27 cellular contexts compared by ENCODE assay signal in the genomic region with DNA sequence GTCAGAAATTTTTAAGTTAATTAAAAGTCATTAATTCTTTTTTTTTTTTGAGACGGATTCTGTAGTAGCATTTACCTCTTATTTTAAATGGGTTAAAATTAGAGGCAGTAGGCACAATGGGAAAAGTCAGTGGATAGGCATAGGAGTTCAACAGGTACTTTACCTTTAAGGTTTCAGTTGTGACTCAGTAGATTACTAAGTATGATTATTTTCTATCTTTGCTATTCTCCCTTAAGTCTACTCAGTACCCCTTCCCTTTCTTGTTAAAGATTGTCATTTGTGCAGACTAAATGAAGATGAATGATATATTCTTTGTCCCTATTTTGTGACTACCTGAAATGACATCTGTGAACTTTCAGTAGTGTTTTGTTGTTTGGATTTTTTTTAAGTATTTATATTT. TPM values are rescaled to one million over a fixed set of nuclear protein-coding genes. Genes with fewer than 3 reads are reported as not detected.
DNase-seq lines count a peak whose midpoint lies in the region; ATAC-seq and FAIRE-seq lines count a peak whose summit lies in the region.
"Had no signal": no experiment of that assay in that cellular context is flagged by ENCODE, and none has a peak within 500 bp of the region (broad histone marks: within the 10 kb centered on the region; RNA-seq: fewer than 3 reads in every experiment).

No MANE protein-coding gene starts in this region.

- no peaks in the 10 kb centered on the region for H3K27me3 Mint-ChIP-seq in activated T-helper 17 cell treated with anti-CD3 and anti-CD28 coated beads, Interleukin-2, amount 50 U/mL, for 72 hours
- H3K27me3 Mint-ChIP-seq: CD4-positive, alpha-beta memory T cell; CD4-positive, CD25-positive, alpha-beta regulatory T cell; CD8-positive, alpha-beta memory T cell had no signal

- H3K27me3 ChIP-seq in small intestine (ENCODE audit: control insufficient read depth in 2 of 2, insufficient read depth in 2 of 2, low read length in 2 of 2) = no peaks in the 10 kb centered on the region
- H3K27me3 ChIP-seq: BE2C, BLaER1 had no signal

- H3K4me3 ChIP-seq in small intestine (ENCODE audit: low read depth in 1 of 2, low read length in 2 of 2) = no peak overlapping the region
- H3K4me3 ChIP-seq: BLaER1, GM12878 had no signal

- H3K36me3 ChIP-seq in small intestine (ENCODE audit: control insufficient read depth in 2 of 2, insufficient read depth in 2 of 2, low read length in 2 of 2) = peaks cover 0 to 6% of the 10 kb centered on the region in 2 donors
- H3K36me3 ChIP-seq: BE2C had no signal

- peaks cover 7% of the 10 kb centered on the region for H3K4me1 Mint-ChIP-seq in activated T-helper 17 cell treated with anti-CD3 and anti-CD28 coated beads, Interleukin-2, amount 50 U/mL, for 72 hours

- DNase-seq in activated CD4-positive, CD25-positive, alpha-beta regulatory T cell (lab: John Stamatoyannopoulos, UW) = no peak
- no peak for DNase-seq in small intestine
- no peak for DNase-seq in kidney tubule cell (ENCODE audit: low spot score)
- DNase-seq: ACHN; BE2C; C1 segment of cervical spinal cord; CD4-positive, alpha-beta memory T cell; CD4-positive, CD25-positive, alpha-beta regulatory T cell; CD8-positive, alpha-beta memory T cell; COR-L47; DMS 273 treated with DMSO at 0.1 percent for 48 hours; DMS153; DMS53; DMS79; DND-41; EL; GDM1 had no signal

- no peak overlapping the region for H3K27ac Mint-ChIP-seq in activated T-helper 17 cell treated with anti-CD3 and anti-CD28 coated beads, Interleukin-2, amount 50 U/mL, for 72 hours
- H3K27ac Mint-ChIP-seq: CD14-positive monocyte; CD4-positive, alpha-beta memory T cell; CD4-positive, CD25-positive, alpha-beta regulatory T cell; CD8-positive, alpha-beta memory T cell had no signal

- ATAC-seq in activated CD4-positive, CD25-positive, alpha-beta regulatory T cell treated with anti-CD3 and anti-CD28 coated beads, Interleukin-2, amount 50 U/mL, for 24 hours = peak; percentile 64 to 78
- ATAC-seq in activated T-helper 17 cell treated with anti-CD3 and anti-CD28 coated beads, Interleukin-2, amount 50 U/mL, for 72 hours (replicated peaks) = peak; percentile 64
- ATAC-seq in HG03175 (IDR thresholded peaks at IDR 0.05; ENCODE audit: unreplicated experiment) = no peak
- ATAC-seq: GM12878 had no signal

- no peaks in the 10 kb centered on the region for H3K9me3 Mint-ChIP-seq in activated T-helper 17 cell treated with anti-CD3 and anti-CD28 coated beads, Interleukin-2, amount 50 U/mL, for 72 hours
- H3K9me3 Mint-ChIP-seq: CD14-positive monocyte; CD4-positive, alpha-beta memory T cell; CD4-positive, CD25-positive, alpha-beta regulatory T cell; CD8-positive, alpha-beta memory T cell had no signal

- H3K27ac ChIP-seq in small intestine (ENCODE audit: low read depth in 1 of 2, low read length in 1 of 2) = no peak overlapping the region
- H3K27ac ChIP-seq: 22Rv1, BLaER1 had no signal

- no peaks in the 10 kb centered on the region for H3K9me3 ChIP-seq in small intestine (ENCODE audit: control insufficient read depth, low read depth)
- H3K9me3 ChIP-seq: BE2C, BLaER1 had no signal

- peak; percentile 59 for FAIRE-seq in small intestine (lab: Jason Lieb, UNC)
- FAIRE-seq: GM12878, GM12892, GM18507, GM19239 had no signal

- 91 to 96% (median 92%) methylated on average over 1 of the region's 1 CpG for WGBS in small intestine, 3 donors

- H3K4me3 Mint-ChIP-seq in activated T-helper 17 cell treated with anti-CD3 and anti-CD28 coated beads, Interleukin-2, amount 50 U/mL, for 72 hours = no peak overlapping the region
- H3K4me3 Mint-ChIP-seq: CD14-positive monocyte; CD4-positive, alpha-beta memory T cell; CD4-positive, CD25-positive, alpha-beta regulatory T cell; CD8-positive, alpha-beta memory T cell had no signal

- no peaks in the 10 kb centered on the region for H3K4me1 ChIP-seq in small intestine (ENCODE audit: control insufficient read depth in 2 of 2, insufficient read depth in 1 of 2, low read depth in 1 of 2, low read length in 1 of 2)
- H3K4me1 ChIP-seq: BE2C had no signal

- peaks cover 67% of the 10 kb centered on the region for H3K36me3 Mint-ChIP-seq in activated T-helper 17 cell treated with anti-CD3 and anti-CD28 coated beads, Interleukin-2, amount 50 U/mL, for 72 hours (ENCODE audit: low read depth)

RNA-seq across cellular contexts. Expression of gene CCNYL1, which starts 19.7 kb away (rescaled TPM):
- 1 to 10 TPM; 3.4 to 6.8 TPM for total RNA-seq in activated T-helper 17 cell treated with anti-CD3 and anti-CD28 coated beads, Interleukin-2, amount 50 U/mL, for 72 hours
- 10 to 100 TPM in 2 of 3 donors, 1 to 10 TPM in 1; 8.2 to 15.2 (median 15.1) TPM for polyA plus RNA-seq in small intestine

RNA-seq across cellular contexts. Expression of gene FZD5, which starts 38.6 kb away (rescaled TPM):
- total RNA-seq in activated T-helper 17 cell treated with anti-CD3 and anti-CD28 coated beads, Interleukin-2, amount 50 U/mL, for 72 hours = 1 to 10 TPM in 1 of 2 donors, under 1 TPM in 1; 0.54 to 1.2 TPM
- polyA plus RNA-seq in small intestine = 10 to 100 TPM in 2 of 3 donors, 1 to 10 TPM in 1; 8.7 to 18.5 (median 10.3) TPM
